13 cellular contexts compared by ENCODE assay signal in the genomic region with DNA sequence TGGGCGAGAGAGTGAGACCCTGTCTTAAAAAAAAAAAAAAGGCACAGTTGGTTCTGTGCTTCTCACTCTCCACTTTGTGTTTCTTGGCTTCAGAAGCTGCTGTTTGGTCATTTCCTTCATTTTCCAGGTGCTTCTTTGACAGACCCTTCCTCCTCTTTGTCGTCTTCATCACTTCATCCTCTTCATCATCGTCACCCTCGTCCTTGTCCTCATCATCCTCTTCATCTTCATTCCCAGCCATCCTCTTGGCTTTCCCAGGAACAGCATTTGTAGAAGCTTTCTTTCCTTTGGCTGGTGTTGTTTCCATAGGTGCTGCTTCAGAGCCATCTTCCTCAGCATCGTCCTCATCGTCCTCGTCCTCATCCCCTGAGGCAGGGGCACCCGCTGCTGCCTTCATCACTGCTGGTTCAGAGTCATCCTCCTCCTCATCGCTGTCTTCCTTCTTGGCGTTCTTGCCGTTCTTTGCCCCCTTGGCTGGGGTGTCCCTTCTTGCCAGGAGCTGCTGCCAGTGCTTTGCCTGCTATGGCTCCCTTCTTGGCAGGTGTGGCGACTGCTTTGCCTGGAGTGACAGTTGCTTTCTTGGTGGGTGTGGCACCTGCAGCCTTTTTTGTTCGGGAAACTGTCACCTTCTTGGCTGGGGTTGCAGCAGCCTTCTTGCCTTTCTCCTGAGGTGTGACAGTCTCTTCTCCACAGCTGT.
"Had no signal": no experiment of that assay in that cellular context is flagged by ENCODE, and none has a peak within 500 bp of the region (broad histone marks: within the 10 kb centered on the region; RNA-seq: fewer than 3 reads in every experiment).

No MANE protein-coding gene starts in this region.

- DNase-seq: activated CD4-positive, alpha-beta T cell treated with anti-CD3 and anti-CD28 coated beads, Interleukin-2, amount 50 U/mL, for 1 hour; activated CD4-positive, CD25-positive, alpha-beta regulatory T cell; activated effector memory CD4-positive, alpha-beta T cell treated with Interleukin-2 at 50 U/mL for 16 hours; activated T-cell treated with anti-CD3 and anti-CD28 coated beads, Interleukin-2, amount 50 U/mL, for 1 hour; anterior cingulate cortex; endodermal cell; erythroblast; stimulated activated CD4-positive, alpha-beta T cell treated with anti-CD3 and anti-CD28 coated beads, Interleukin-15, amount 100 ng/mL, for 24 hours; stimulated activated CD4-positive, alpha-beta T cell treated with anti-CD3 and anti-CD28 coated beads, Interleukin-4, amount 100 ng/mL, for 24 hours had no signal

- H3K4me2 ChIP-seq: hepatocyte had no signal

- H3K27me3 Mint-ChIP-seq: activated naive CD8-positive, alpha-beta T cell; stimulated activated naive CD8-positive, alpha-beta T cell treated with anti-CD3 and anti-CD28 coated beads, Interleukin-15, Interleukin-2, amounts not matched to agents 100 ng/mL and 50 ng/mL, for 24 hours had no signal

- H3K27me3 ChIP-seq: hepatocyte had no signal

- H3K9ac ChIP-seq: parathyroid adenoma had no signal

- H2AFZ ChIP-seq: hepatocyte, parathyroid adenoma had no signal

- H3K4me1 ChIP-seq: parathyroid adenoma had no signal

- H3K27ac Mint-ChIP-seq: activated naive CD8-positive, alpha-beta T cell; endodermal cell; stimulated activated naive CD8-positive, alpha-beta T cell treated with anti-CD3 and anti-CD28 coated beads, Interleukin-15, Interleukin-2, amounts not matched to agents 100 ng/mL and 50 ng/mL, for 24 hours had no signal

- H3K4me3 ChIP-seq: hepatocyte had no signal

- H3K4me3 Mint-ChIP-seq: activated naive CD8-positive, alpha-beta T cell; endodermal cell; stimulated activated naive CD8-positive, alpha-beta T cell treated with anti-CD3 and anti-CD28 coated beads, Interleukin-15, Interleukin-2, amounts not matched to agents 100 ng/mL and 50 ng/mL, for 24 hours had no signal

- H3K9me3 Mint-ChIP-seq: endodermal cell; stimulated activated naive CD8-positive, alpha-beta T cell treated with anti-CD3 and anti-CD28 coated beads, Interleukin-15, Interleukin-2, amounts not matched to agents 100 ng/mL and 50 ng/mL, for 24 hours had no signal

- H3K27ac ChIP-seq: hepatocyte, parathyroid adenoma had no signal
